In genomic region chr7:55505259-55505658, GRCh38 we compare ENCODE assay signal across 17 cellular contexts.
DNase-seq lines count a peak whose midpoint lies in the region; ATAC-seq and TF ChIP-seq lines count a peak whose summit lies in the region.
"Had no signal": no experiment of that assay in that cellular context is flagged by ENCODE, and none has a peak within 500 bp of the region (broad histone marks: within the 10 kb centered on the region; RNA-seq: fewer than 3 reads in every experiment).

No MANE protein-coding gene starts in this region.

- H3K36me3 Mint-ChIP-seq in CD4-positive, CD25-positive, alpha-beta regulatory T cell: peaks cover 41% of the 10 kb centered on the region
- peaks cover 72% of the 10 kb centered on the region for H3K36me3 Mint-ChIP-seq in activated B cell treated with CpG ODN at 0.5 μM for 24 hours (ENCODE audit: low read depth)
- H3K36me3 Mint-ChIP-seq in naive B cell: no peaks in the 10 kb centered on the region

- H3K9me3 ChIP-seq in CD4-positive, CD25-positive, alpha-beta regulatory T cell (ENCODE audit: control insufficient read depth in 2 of 2, low read length in 2 of 2): no peaks in the 10 kb centered on the region
- no peaks in the 10 kb centered on the region for H3K9me3 ChIP-seq in DOHH2 (ENCODE audit: control insufficient read depth, insufficient read depth, low read length)
- H3K9me3 ChIP-seq: left lung had no signal

- H3K9me2 ChIP-seq in DOHH2 (replicated peaks; ENCODE audit: control insufficient read depth, low read length): no peaks in the 10 kb centered on the region

- DNase-seq in CD4-positive, CD25-positive, alpha-beta regulatory T cell: no peak
- DNase-seq in activated B cell treated with CpG ODN at 0.5 μM for 24 hours: no peak
- no peak for DNase-seq in naive B cell
- DNase-seq in activated gamma-delta T cell (lab: John Stamatoyannopoulos, UW): no peak
- DNase-seq: activated CD4-positive, alpha-beta T cell treated with anti-CD3 and anti-CD28 coated beads, Interleukin-2, amount 50 U/mL, for 48 hours; activated naive CD4-positive, alpha-beta T cell treated with anti-CD3 and anti-CD28 coated beads, Interleukin-2, amount 50 U/mL, for 16 hours; activated T-cell treated with anti-CD3 and anti-CD28 coated beads for 4 hours; COR-L47; H9; left lung; NCI-H1930; stimulated activated CD4-positive, alpha-beta T cell treated with anti-CD3 and anti-CD28 coated beads, Interleukin-4, amount 100 ng/mL, for 1 hour; trophoblast cell had no signal

- H3K79me2 ChIP-seq in DOHH2 (ENCODE audit: control insufficient read depth, low read length): peaks cover 42% of the 10 kb centered on the region

- peaks cover 25% of the 10 kb centered on the region; the same call in 1 of the 2 replicates for H4K20me1 ChIP-seq in DOHH2 (ENCODE audit: control insufficient read depth, insufficient read depth, low read depth, low read length)

- H3K9me3 Mint-ChIP-seq in CD4-positive, CD25-positive, alpha-beta regulatory T cell: peaks cover 0 to 2% (median 0%) of the 10 kb centered on the region in 7 donors
- no peaks in the 10 kb centered on the region for H3K9me3 Mint-ChIP-seq in activated B cell treated with CpG ODN at 0.5 μM for 24 hours
- no peaks in the 10 kb centered on the region for H3K9me3 Mint-ChIP-seq in naive B cell
- H3K9me3 Mint-ChIP-seq: H9 had no signal

- peak overlapping the region; percentile 66 to 89 (median 80) for H3K27ac Mint-ChIP-seq in CD4-positive, CD25-positive, alpha-beta regulatory T cell
- H3K27ac Mint-ChIP-seq in activated B cell treated with CpG ODN at 0.5 μM for 24 hours: peak overlapping the region; percentile 81
- peak overlapping the region in 4 of 6 donors; percentile 57 to 84 (median 78) for H3K27ac Mint-ChIP-seq in naive B cell

- CTCF ChIA-PET in activated B cell treated with CpG ODN at 0.5 μM for 24 hours (lab: Charles Lee): interaction anchor here (1.2 kb wide), 1 partner anchor 29 kb away, joined by 3 read pairs; no protein-coding TSS in a partner anchor

- POLR2A ChIA-PET in activated B cell treated with CpG ODN at 0.5 μM for 24 hours (lab: Charles Lee): interaction anchor here (2.8 to 24.3 kb wide), 2 partner anchors 9 to 30 kb away, joined by 10 to 357 read pairs; no protein-coding TSS in a partner anchor

- H3K4me3 Mint-ChIP-seq in CD4-positive, CD25-positive, alpha-beta regulatory T cell: no peak overlapping the region
- H3K4me3 Mint-ChIP-seq in activated B cell treated with CpG ODN at 0.5 μM for 24 hours: no peak overlapping the region
- H3K4me3 Mint-ChIP-seq in naive B cell: no peak overlapping the region
- H3K4me3 Mint-ChIP-seq: H9 had no signal

- no peaks in the 10 kb centered on the region for H3K27me3 Mint-ChIP-seq in CD4-positive, CD25-positive, alpha-beta regulatory T cell
- no peaks in the 10 kb centered on the region for H3K27me3 Mint-ChIP-seq in activated B cell treated with CpG ODN at 0.5 μM for 24 hours
- no peaks in the 10 kb centered on the region for H3K27me3 Mint-ChIP-seq in naive B cell

- no peak for ATAC-seq in CD4-positive, CD25-positive, alpha-beta regulatory T cell (ENCODE audit: low read depth in 2 of 2)
- ATAC-seq in activated B cell treated with CpG ODN at 0.5 μM for 24 hours (ENCODE audit: low read depth): no peak
- no peak for ATAC-seq in naive B cell (ENCODE audit: low read depth in 2 of 2)
- ATAC-seq in HG03457 (IDR thresholded peaks at IDR 0.05; ENCODE audit: unreplicated experiment): no peak
- no peak for ATAC-seq in GM21576 (IDR thresholded peaks at IDR 0.05; ENCODE audit: unreplicated experiment)
- ATAC-seq: Right ventricle myocardium inferior had no signal

- intact Hi-C loops in activated B cell treated with CpG ODN at 0.5 μM for 24 hours (cut with micrococcal nuclease): loop anchor here (10.0 kb wide), 1 partner anchor 220 kb away; no protein-coding TSS in a partner anchor

- peaks cover 22% of the 10 kb centered on the region for H3K4me1 ChIP-seq in CD4-positive, CD25-positive, alpha-beta regulatory T cell (ENCODE audit: control insufficient read depth, insufficient read depth, low read length, poor library complexity, severe bottlenecking)
- H3K4me1 ChIP-seq in DOHH2 (ENCODE audit: control insufficient read depth, low read length): peaks cover 35% of the 10 kb centered on the region

- no peaks in the 10 kb centered on the region for H3F3A ChIP-seq in DOHH2 (ENCODE audit: control insufficient read depth, insufficient read depth)

- no peak overlapping the region for H3K4me3 ChIP-seq in CD4-positive, CD25-positive, alpha-beta regulatory T cell (ENCODE audit: low read depth, low read length)
- H3K4me3 ChIP-seq in DOHH2 (ENCODE audit: low read length): no peak overlapping the region
- H3K4me3 ChIP-seq: left lung had no signal

- TF ChIP-seq CTCF in DOHH2 (IDR thresholded peaks at IDR 0.05; ENCODE audit: low read depth, low read length, poor library complexity, severe bottlenecking) (no peak), activated B cell treated with CpG ODN at 0.5 μM for 24 hours (IDR thresholded peaks at IDR 0.05) (no peak)

- peaks cover 20 to 76% (median 56%) of the 10 kb centered on the region in 4 donors for H3K4me1 Mint-ChIP-seq in CD4-positive, CD25-positive, alpha-beta regulatory T cell
- peaks cover 83% of the 10 kb centered on the region for H3K4me1 Mint-ChIP-seq in activated B cell treated with CpG ODN at 0.5 μM for 24 hours
- peaks cover 26 to 58% (median 35%) of the 10 kb centered on the region in 3 donors for H3K4me1 Mint-ChIP-seq in naive B cell

- H3K27me3 ChIP-seq in CD4-positive, CD25-positive, alpha-beta regulatory T cell (ENCODE audit: control insufficient read depth, insufficient read depth, low read length): no peaks in the 10 kb centered on the region
- H3K27me3 ChIP-seq in DOHH2 (ENCODE audit: control insufficient read depth, low read length): no peaks in the 10 kb centered on the region
- H3K27me3 ChIP-seq: left lung had no signal

- peaks cover 20% of the 10 kb centered on the region for H3K36me3 ChIP-seq in CD4-positive, CD25-positive, alpha-beta regulatory T cell (ENCODE audit: control insufficient read depth, insufficient read depth, low read length)
- 0 out of 2 replicates have a peak, but pooled peaks cover 7% of the 10 kb centered on the region for H3K36me3 ChIP-seq in DOHH2 (ENCODE audit: control insufficient read depth, low read length)
- H3K36me3 ChIP-seq: left lung had no signal

- H3K4me2 ChIP-seq in DOHH2 (ENCODE audit: low read length): peak overlapping the region; percentile 48; the same call in 1 of the 2 replicates

- no peak overlapping the region for H3K27ac ChIP-seq in CD4-positive, CD25-positive, alpha-beta regulatory T cell (ENCODE audit: insufficient read depth, low read length, poor library complexity, severe bottlenecking)
- H3K27ac ChIP-seq in DOHH2 (ENCODE audit: low read depth, low read length): no peak overlapping the region
- H3K27ac ChIP-seq: left lung had no signal
